Comparison of ENCODE assay signal across 1 cellular context in the genomic region with DNA sequence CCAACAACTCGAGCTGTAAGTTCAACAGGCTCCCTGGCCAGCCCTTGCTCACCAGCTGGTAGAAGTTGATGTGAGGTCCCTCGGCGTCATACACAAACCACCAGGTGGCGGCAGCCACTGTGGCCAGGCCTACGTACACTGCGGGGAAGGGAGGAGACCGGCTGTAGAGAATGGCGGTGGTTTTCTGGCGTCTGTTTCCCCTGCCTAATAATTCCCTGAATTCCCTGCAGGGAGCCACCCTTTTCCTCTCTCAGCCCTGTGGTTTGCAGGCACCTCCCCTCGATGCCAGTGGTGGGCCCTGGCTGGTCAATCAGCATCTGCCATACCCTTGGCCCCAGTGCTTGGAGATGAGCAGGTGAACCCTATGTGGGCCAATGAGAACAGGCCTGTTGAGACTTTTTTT.
TF ChIP-seq lines count a peak whose summit lies in the region.

No MANE protein-coding gene starts in this region.

TF ChIP-seq in HepG2, 621 proteins besides CTCF, POLR2A, EP300 and RAD21 (continued from another document and continues in another):
- TF ChIP-seq, protein P1, sequence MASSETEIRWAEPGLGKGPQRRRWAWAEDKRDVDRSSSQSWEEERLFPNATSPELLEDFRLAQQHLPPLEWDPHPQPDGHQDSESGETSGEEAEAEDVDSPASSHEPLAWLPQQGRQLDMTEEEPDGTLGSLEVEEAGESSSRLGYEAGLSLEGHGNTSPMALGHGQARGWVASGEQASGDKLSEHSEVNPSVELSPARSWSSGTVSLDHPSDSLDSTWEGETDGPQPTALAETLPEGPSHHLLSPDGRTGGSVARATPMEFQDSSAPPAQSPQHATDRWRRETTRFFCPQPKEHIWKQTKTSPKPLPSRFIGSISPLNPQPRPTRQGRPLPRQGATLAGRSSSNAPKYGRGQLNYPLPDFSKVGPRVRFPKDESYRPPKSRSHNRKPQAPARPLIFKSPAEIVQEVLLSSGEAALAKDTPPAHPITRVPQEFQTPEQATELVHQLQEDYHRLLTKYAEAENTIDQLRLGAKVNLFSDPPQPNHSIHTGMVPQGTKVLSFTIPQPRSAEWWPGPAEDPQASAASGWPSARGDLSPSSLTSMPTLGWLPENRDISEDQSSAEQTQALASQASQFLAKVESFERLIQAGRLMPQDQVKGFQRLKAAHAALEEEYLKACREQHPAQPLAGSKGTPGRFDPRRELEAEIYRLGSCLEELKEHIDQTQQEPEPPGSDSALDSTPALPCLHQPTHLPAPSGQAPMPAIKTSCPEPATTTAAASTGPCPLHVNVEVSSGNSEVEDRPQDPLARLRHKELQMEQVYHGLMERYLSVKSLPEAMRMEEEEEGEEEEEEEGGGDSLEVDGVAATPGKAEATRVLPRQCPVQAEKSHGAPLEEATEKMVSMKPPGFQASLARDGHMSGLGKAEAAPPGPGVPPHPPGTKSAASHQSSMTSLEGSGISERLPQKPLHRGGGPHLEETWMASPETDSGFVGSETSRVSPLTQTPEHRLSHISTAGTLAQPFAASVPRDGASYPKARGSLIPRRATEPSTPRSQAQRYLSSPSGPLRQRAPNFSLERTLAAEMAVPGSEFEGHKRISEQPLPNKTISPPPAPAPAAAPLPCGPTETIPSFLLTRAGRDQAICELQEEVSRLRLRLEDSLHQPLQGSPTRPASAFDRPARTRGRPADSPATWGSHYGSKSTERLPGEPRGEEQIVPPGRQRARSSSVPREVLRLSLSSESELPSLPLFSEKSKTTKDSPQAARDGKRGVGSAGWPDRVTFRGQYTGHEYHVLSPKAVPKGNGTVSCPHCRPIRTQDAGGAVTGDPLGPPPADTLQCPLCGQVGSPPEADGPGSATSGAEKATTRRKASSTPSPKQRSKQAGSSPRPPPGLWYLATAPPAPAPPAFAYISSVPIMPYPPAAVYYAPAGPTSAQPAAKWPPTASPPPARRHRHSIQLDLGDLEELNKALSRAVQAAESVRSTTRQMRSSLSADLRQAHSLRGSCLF (CRISPR knock-in tag; IDR thresholded peaks at IDR 0.05; ENCODE audit: borderline replicate concordance), result no peak
- no peak for TF ChIP-seq HOXA7 (CRISPR knock-in tag; IDR thresholded peaks at IDR 0.05)
- 0 out of 2 replicates have a peak, but pooled peaks have one; percentile 53 for TF ChIP-seq ZFP36L2 (CRISPR knock-in tag; IDR thresholded peaks at IDR 0.05)
- TF ChIP-seq RFX5 (IDR thresholded peaks at IDR 0.05; ENCODE audit: low read depth, low read length), result no peak
- TF ChIP-seq ZSCAN25 (CRISPR knock-in tag; IDR thresholded peaks at IDR 0.05), result no peak
- no peak for TF ChIP-seq SKI (IDR thresholded peaks at IDR 0.05; ENCODE audit: partially characterized antibody)
- TF ChIP-seq TEAD3 (CRISPR knock-in tag; optimal IDR thresholded peaks at IDR 0.05; ENCODE audit: borderline replicate concordance), result peak; percentile 44
- peak; percentile 86 for TF ChIP-seq XRCC5 (optimal IDR thresholded peaks at IDR 0.05; ENCODE audit: low read length)
- TF ChIP-seq ZSCAN21 (CRISPR knock-in tag; IDR thresholded peaks at IDR 0.05; ENCODE audit: borderline replicate concordance), result peak; percentile 24; the same call in 1 of the 2 replicates
- TF ChIP-seq BHLHE40 (IDR thresholded peaks at IDR 0.05; ENCODE audit: low read length), result peak; percentile 37; the same call in 1 of the 2 replicates
- no peak for TF ChIP-seq ZNF737 (CRISPR knock-in tag; IDR thresholded peaks at IDR 0.05; ENCODE audit: borderline replicate concordance)
- TF ChIP-seq SAP130 (CRISPR knock-in tag; IDR thresholded peaks at IDR 0.05; ENCODE audit: low read depth), result peak; percentile 28; the same call in 1 of the 2 replicates
- no peak for TF ChIP-seq SOX13 (IDR thresholded peaks at IDR 0.05)
- TF ChIP-seq SOX13 (CRISPR knock-in tag; conservative IDR thresholded peaks at IDR 0.05 in 1 of 2, IDR thresholded peaks at IDR 0.05 in 1 of 2), result no peak
- TF ChIP-seq HHEX (CRISPR knock-in tag; IDR thresholded peaks at IDR 0.05), result 0 out of 2 replicates have a peak, but pooled peaks have one; percentile 16
- no peak for TF ChIP-seq ZSCAN12 (CRISPR knock-in tag; IDR thresholded peaks at IDR 0.05)
- TF ChIP-seq ZNF577 (CRISPR knock-in tag; IDR thresholded peaks at IDR 0.05; ENCODE audit: borderline replicate concordance, low read depth), result no peak
- TF ChIP-seq ZFX (CRISPR knock-in tag; IDR thresholded peaks at IDR 0.05; ENCODE audit: low read depth), result peak; percentile 70
- TF ChIP-seq ZKSCAN5 (CRISPR knock-in tag; IDR thresholded peaks at IDR 0.05), result no peak
- TF ChIP-seq, protein P2, sequence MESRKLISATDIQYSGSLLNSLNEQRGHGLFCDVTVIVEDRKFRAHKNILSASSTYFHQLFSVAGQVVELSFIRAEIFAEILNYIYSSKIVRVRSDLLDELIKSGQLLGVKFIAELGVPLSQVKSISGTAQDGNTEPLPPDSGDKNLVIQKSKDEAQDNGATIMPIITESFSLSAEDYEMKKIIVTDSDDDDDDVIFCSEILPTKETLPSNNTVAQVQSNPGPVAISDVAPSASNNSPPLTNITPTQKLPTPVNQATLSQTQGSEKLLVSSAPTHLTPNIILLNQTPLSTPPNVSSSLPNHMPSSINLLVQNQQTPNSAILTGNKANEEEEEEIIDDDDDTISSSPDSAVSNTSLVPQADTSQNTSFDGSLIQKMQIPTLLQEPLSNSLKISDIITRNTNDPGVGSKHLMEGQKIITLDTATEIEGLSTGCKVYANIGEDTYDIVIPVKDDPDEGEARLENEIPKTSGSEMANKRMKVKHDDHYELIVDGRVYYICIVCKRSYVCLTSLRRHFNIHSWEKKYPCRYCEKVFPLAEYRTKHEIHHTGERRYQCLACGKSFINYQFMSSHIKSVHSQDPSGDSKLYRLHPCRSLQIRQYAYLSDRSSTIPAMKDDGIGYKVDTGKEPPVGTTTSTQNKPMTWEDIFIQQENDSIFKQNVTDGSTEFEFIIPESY (CRISPR knock-in tag; IDR thresholded peaks at IDR 0.05), result peak; percentile 11; the same call in 1 of the 2 replicates
- TF ChIP-seq, protein P3, sequence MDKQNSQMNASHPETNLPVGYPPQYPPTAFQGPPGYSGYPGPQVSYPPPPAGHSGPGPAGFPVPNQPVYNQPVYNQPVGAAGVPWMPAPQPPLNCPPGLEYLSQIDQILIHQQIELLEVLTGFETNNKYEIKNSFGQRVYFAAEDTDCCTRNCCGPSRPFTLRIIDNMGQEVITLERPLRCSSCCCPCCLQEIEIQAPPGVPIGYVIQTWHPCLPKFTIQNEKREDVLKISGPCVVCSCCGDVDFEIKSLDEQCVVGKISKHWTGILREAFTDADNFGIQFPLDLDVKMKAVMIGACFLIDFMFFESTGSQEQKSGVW (CRISPR knock-in tag; IDR thresholded peaks at IDR 0.05; ENCODE audit: borderline replicate concordance), result no peak
- no peak for TF ChIP-seq ATF7 (IDR thresholded peaks at IDR 0.05)
- no peak for TF ChIP-seq ATF7 (CRISPR knock-in tag; IDR thresholded peaks at IDR 0.05)
- no peak for TF ChIP-seq MAZ (IDR thresholded peaks at IDR 0.05; ENCODE audit: borderline replicate concordance, low read depth, low read length)
- TF ChIP-seq MAZ (CRISPR knock-in tag; IDR thresholded peaks at IDR 0.05; ENCODE audit: low read depth), result no peak
- TF ChIP-seq, protein P4, sequence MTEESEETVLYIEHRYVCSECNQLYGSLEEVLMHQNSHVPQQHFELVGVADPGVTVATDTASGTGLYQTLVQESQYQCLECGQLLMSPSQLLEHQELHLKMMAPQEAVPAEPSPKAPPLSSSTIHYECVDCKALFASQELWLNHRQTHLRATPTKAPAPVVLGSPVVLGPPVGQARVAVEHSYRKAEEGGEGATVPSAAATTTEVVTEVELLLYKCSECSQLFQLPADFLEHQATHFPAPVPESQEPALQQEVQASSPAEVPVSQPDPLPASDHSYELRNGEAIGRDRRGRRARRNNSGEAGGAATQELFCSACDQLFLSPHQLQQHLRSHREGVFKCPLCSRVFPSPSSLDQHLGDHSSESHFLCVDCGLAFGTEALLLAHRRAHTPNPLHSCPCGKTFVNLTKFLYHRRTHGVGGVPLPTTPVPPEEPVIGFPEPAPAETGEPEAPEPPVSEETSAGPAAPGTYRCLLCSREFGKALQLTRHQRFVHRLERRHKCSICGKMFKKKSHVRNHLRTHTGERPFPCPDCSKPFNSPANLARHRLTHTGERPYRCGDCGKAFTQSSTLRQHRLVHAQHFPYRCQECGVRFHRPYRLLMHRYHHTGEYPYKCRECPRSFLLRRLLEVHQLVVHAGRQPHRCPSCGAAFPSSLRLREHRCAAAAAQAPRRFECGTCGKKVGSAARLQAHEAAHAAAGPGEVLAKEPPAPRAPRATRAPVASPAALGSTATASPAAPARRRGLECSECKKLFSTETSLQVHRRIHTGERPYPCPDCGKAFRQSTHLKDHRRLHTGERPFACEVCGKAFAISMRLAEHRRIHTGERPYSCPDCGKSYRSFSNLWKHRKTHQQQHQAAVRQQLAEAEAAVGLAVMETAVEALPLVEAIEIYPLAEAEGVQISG (CRISPR knock-in tag; IDR thresholded peaks at IDR 0.05), result no peak
- TF ChIP-seq YY1 (IDR thresholded peaks at IDR 0.05; ENCODE audit: insufficient read depth, insufficient replicate concordance, low read depth, low read length), result peak; percentile 78
- no peak for TF ChIP-seq AGO2 (optimal IDR thresholded peaks at IDR 0.05; ENCODE audit: low read depth, low read length)
- no peak for TF ChIP-seq KMT2A (CRISPR knock-in tag; IDR thresholded peaks at IDR 0.05)
- TF ChIP-seq, protein P5, sequence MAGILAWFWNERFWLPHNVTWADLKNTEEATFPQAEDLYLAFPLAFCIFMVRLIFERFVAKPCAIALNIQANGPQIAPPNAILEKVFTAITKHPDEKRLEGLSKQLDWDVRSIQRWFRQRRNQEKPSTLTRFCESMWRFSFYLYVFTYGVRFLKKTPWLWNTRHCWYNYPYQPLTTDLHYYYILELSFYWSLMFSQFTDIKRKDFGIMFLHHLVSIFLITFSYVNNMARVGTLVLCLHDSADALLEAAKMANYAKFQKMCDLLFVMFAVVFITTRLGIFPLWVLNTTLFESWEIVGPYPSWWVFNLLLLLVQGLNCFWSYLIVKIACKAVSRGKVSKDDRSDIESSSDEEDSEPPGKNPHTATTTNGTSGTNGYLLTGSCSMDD (CRISPR knock-in tag; IDR thresholded peaks at IDR 0.05), result no peak
- TF ChIP-seq ZNF138 (CRISPR knock-in tag; IDR thresholded peaks at IDR 0.05; ENCODE audit: low read depth), result no peak
- TF ChIP-seq, protein P6, sequence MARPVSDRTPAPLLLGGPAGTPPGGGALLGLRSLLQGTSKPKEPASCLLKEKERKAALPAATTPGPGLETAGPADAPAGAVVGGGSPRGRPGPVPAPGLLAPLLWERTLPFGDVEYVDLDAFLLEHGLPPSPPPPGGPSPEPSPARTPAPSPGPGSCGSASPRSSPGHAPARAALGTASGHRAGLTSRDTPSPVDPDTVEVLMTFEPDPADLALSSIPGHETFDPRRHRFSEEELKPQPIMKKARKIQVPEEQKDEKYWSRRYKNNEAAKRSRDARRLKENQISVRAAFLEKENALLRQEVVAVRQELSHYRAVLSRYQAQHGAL (CRISPR knock-in tag; IDR thresholded peaks at IDR 0.05; ENCODE audit: not compliant biosample characterization), result no peak
- no peak for TF ChIP-seq HOXA9 (CRISPR knock-in tag; IDR thresholded peaks at IDR 0.05; ENCODE audit: borderline replicate concordance)
- TF ChIP-seq, protein P7, sequence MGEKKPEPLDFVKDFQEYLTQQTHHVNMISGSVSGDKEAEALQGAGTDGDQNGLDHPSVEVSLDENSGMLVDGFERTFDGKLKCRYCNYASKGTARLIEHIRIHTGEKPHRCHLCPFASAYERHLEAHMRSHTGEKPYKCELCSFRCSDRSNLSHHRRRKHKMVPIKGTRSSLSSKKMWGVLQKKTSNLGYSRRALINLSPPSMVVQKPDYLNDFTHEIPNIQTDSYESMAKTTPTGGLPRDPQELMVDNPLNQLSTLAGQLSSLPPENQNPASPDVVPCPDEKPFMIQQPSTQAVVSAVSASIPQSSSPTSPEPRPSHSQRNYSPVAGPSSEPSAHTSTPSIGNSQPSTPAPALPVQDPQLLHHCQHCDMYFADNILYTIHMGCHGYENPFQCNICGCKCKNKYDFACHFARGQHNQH (CRISPR knock-in tag; IDR thresholded peaks at IDR 0.05), result 0 out of 2 replicates have a peak, but pooled peaks have one; percentile 38
- TF ChIP-seq NFKB2 (CRISPR knock-in tag; IDR thresholded peaks at IDR 0.05; ENCODE audit: borderline replicate concordance), result no peak
- peak; percentile 91 for TF ChIP-seq HNRNPLL (IDR thresholded peaks at IDR 0.05; ENCODE audit: low read depth, low read length, poor library complexity, severe bottlenecking)
- peak; percentile 42; the same call in 1 of the 2 replicates for TF ChIP-seq FOXK1 (CRISPR knock-in tag; IDR thresholded peaks at IDR 0.05; ENCODE audit: borderline replicate concordance, low read depth)
- no peak for TF ChIP-seq NFKBIZ (CRISPR knock-in tag; IDR thresholded peaks at IDR 0.05)
- peak; percentile 35; the same call in 1 of the 2 replicates for TF ChIP-seq ZNF724P (CRISPR knock-in tag; IDR thresholded peaks at IDR 0.05; ENCODE audit: borderline replicate concordance)
- no peak for TF ChIP-seq ZNF549 (CRISPR knock-in tag; IDR thresholded peaks at IDR 0.05)
- TF ChIP-seq REPIN1 (CRISPR knock-in tag; IDR thresholded peaks at IDR 0.05; ENCODE audit: borderline replicate concordance, low read depth), result no peak
- TF ChIP-seq RNF2 (conservative IDR thresholded peaks at IDR 0.05; ENCODE audit: low read depth), result 0 out of 2 replicates have a peak, but pooled peaks have one; percentile 34
- TF ChIP-seq RFXAP (CRISPR knock-in tag; IDR thresholded peaks at IDR 0.05; ENCODE audit: borderline replicate concordance), result no peak
- TF ChIP-seq, protein P8, sequence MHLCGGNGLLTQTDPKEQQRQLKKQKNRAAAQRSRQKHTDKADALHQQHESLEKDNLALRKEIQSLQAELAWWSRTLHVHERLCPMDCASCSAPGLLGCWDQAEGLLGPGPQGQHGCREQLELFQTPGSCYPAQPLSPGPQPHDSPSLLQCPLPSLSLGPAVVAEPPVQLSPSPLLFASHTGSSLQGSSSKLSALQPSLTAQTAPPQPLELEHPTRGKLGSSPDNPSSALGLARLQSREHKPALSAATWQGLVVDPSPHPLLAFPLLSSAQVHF (CRISPR knock-in tag; IDR thresholded peaks at IDR 0.05), result no peak
- TF ChIP-seq FLYWCH1 (CRISPR knock-in tag; IDR thresholded peaks at IDR 0.05), result no peak
- TF ChIP-seq ADNP (CRISPR knock-in tag; IDR thresholded peaks at IDR 0.05), result no peak
- TF ChIP-seq ZNF367 (CRISPR knock-in tag; IDR thresholded peaks at IDR 0.05; ENCODE audit: borderline replicate concordance), result no peak
- TF ChIP-seq CREM (IDR thresholded peaks at IDR 0.05), result no peak
- TF ChIP-seq CREM (CRISPR knock-in tag; IDR thresholded peaks at IDR 0.05), result no peak
- TF ChIP-seq, protein P9, sequence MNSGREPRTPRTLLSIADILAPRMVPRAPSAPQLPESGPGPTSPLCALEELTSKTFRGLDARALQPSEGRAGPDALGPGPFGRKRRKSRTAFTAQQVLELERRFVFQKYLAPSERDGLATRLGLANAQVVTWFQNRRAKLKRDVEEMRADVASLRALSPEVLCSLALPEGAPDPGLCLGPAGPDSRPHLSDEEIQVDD (CRISPR knock-in tag; IDR thresholded peaks at IDR 0.05; ENCODE audit: borderline replicate concordance), result no peak
- no peak for TF ChIP-seq PITX1 (CRISPR knock-in tag; IDR thresholded peaks at IDR 0.05)
- no peak for TF ChIP-seq ZNF230 (CRISPR knock-in tag; IDR thresholded peaks at IDR 0.05)
- TF ChIP-seq SALL1 (CRISPR knock-in tag; IDR thresholded peaks at IDR 0.05), result peak; percentile 60
